Comparison of ENCODE assay signal across 16 cellular contexts in genomic region chr1:24411963-24412362, GRCh38. TPM values are rescaled to one million over a fixed set of nuclear protein-coding genes. Genes with fewer than 3 reads are reported as not detected.
DNase-seq lines count a peak whose midpoint lies in the region; TF ChIP-seq lines count a peak whose summit lies in the region.
"Had no signal": no experiment of that assay in that cellular context is flagged by ENCODE, and none has a peak within 500 bp of the region (broad histone marks: within the 10 kb centered on the region; RNA-seq: fewer than 3 reads in every experiment).

No MANE protein-coding gene starts in this region.

- peaks cover 28% of the 10 kb centered on the region for H3K4me1 Mint-ChIP-seq in MCF 10A (ENCODE audit: insufficient read depth, unreplicated experiment)
- H3K4me1 Mint-ChIP-seq in CD8-positive, alpha-beta memory T cell = peaks cover 30 to 49% (median 43%) of the 10 kb centered on the region in 3 donors

- no peak overlapping the region for H3K27ac ChIP-seq in breast epithelium
- peak overlapping the region; percentile 66 for H3K27ac ChIP-seq in colonic mucosa
- H3K27ac ChIP-seq in substantia nigra (ENCODE audit: low read depth, low read length, poor library complexity, severe bottlenecking) = no peak overlapping the region
- no peak overlapping the region for H3K27ac ChIP-seq in CD8-positive, alpha-beta memory T cell (ENCODE audit: low read depth, low read length)
- H3K27ac ChIP-seq: coronary artery, prostate gland, SJCRH30 had no signal

- intact Hi-C loops in MCF 10A (cut with micrococcal nuclease) (no loop called here), breast epithelium (cut with DNase I; ENCODE audit: low total_unique reads) (no loop called here), colonic mucosa (cut with DNase I) (no loop called here), cardiac septum (cut with DNase I) (no loop called here)

- no peaks in the 10 kb centered on the region for H3K27me3 Mint-ChIP-seq in MCF 10A (ENCODE audit: insufficient read depth, unreplicated experiment)
- no peaks in the 10 kb centered on the region for H3K27me3 Mint-ChIP-seq in CD8-positive, alpha-beta memory T cell

- TF ChIP-seq CTCF in MCF 10A (IDR thresholded peaks at IDR 0.05; ENCODE audit: unreplicated experiment) = no peak
- TF ChIP-seq CTCF in breast epithelium (IDR thresholded peaks at IDR 0.05) = no peak
- no peak for TF ChIP-seq CTCF in colonic mucosa (IDR thresholded peaks at IDR 0.05)

- peaks cover 5% of the 10 kb centered on the region for H3K36me3 Mint-ChIP-seq in MCF 10A (ENCODE audit: insufficient read depth, unreplicated experiment)
- H3K36me3 Mint-ChIP-seq in CD8-positive, alpha-beta memory T cell = peaks cover 0 to 11% (median 6%) of the 10 kb centered on the region in 3 donors

- no peaks in the 10 kb centered on the region for H3K9me3 Mint-ChIP-seq in MCF 10A (ENCODE audit: unreplicated experiment)
- H3K9me3 Mint-ChIP-seq in CD8-positive, alpha-beta memory T cell = no peaks in the 10 kb centered on the region

- no peak for DNase-seq in MCF 10A (ENCODE audit: unreplicated experiment)
- DNase-seq in breast epithelium (ENCODE audit: low spot score in 2 of 2) = no peak
- peak; percentile 87 for DNase-seq in RKO (ENCODE audit: low spot score)
- no peak for DNase-seq in colonic mucosa
- DNase-seq in substantia nigra (lab: John Stamatoyannopoulos, UW) = no peak
- DNase-seq in CD8-positive, alpha-beta memory T cell = no peak
- DNase-seq in cardiac septum (ENCODE audit: low spot score) = no peak
- no peak for DNase-seq in LoVo (ENCODE audit: low spot score)
- DNase-seq: activated naive CD4-positive, alpha-beta T cell treated with Interleukin-2 at 50 U/mL for 16 hours; GDM1; NCI-H1436 treated with DMSO at 0.1 percent for 48 hours; NCI-H524 treated with DMSO at 0.1 percent for 48 hours; SJCRH30; stimulated activated naive CD4-positive, alpha-beta T cell treated with Interleukin-2 at 50 U/mL for 16 hours had no signal

- H3K4me3 Mint-ChIP-seq in MCF 10A (ENCODE audit: unreplicated experiment) = peak overlapping the region; percentile 26
- H3K4me3 Mint-ChIP-seq in CD8-positive, alpha-beta memory T cell = peak overlapping the region in 2 of 7 donors; percentile 8 to 38

- H3K27me3 ChIP-seq in breast epithelium (no peaks in the 10 kb centered on the region), colonic mucosa (no peaks in the 10 kb centered on the region)
- H3K27me3 ChIP-seq in CD8-positive, alpha-beta memory T cell (ENCODE audit: insufficient read depth, low read length, poor library complexity, severe bottlenecking) = no peaks in the 10 kb centered on the region
- H3K27me3 ChIP-seq: SJCRH30 had no signal

- no peaks in the 10 kb centered on the region for H3K36me3 ChIP-seq in breast epithelium
- H3K36me3 ChIP-seq in colonic mucosa = no peaks in the 10 kb centered on the region
- H3K36me3 ChIP-seq in CD8-positive, alpha-beta memory T cell (ENCODE audit: insufficient read depth, low read length) = peaks cover 3% of the 10 kb centered on the region
- H3K36me3 ChIP-seq: prostate gland, SJCRH30 had no signal

- no peak for TF ChIP-seq POLR2A in breast epithelium (IDR thresholded peaks at IDR 0.05)

- H3K27ac Mint-ChIP-seq in MCF 10A (ENCODE audit: low read depth, unreplicated experiment) = peak overlapping the region; percentile 97
- H3K27ac Mint-ChIP-seq in CD8-positive, alpha-beta memory T cell = peak overlapping the region in 1 of 8 donors; percentile 74

- no peaks in the 10 kb centered on the region for H3K9me3 ChIP-seq in breast epithelium
- H3K9me3 ChIP-seq in colonic mucosa = no peaks in the 10 kb centered on the region
- no peaks in the 10 kb centered on the region for H3K9me3 ChIP-seq in CD8-positive, alpha-beta memory T cell (ENCODE audit: low read length)
- H3K9me3 ChIP-seq: prostate gland, SJCRH30 had no signal

- CTCF ChIA-PET in MCF 10A (lab: Yijun Ruan, JAX) = interaction anchor here (0.5 to 5.2 kb wide), 5 partner anchors 10 to 916 kb away, joined by 4 to 57 read pairs (median 6); no protein-coding TSS in a partner anchor
- CTCF ChIA-PET in CD8-positive, alpha-beta memory T cell (lab: Charles Lee) = interaction anchor here (1.5 to 6.3 kb wide), 2 partner anchors 21 to 174 kb away, joined by 6 to 76 read pairs; no protein-coding TSS in a partner anchor

- BruUV-seq in MCF 10A (replicated peaks; lab: Mats Ljungman, UMichigan) = no TSS peak

- H3K4me3 ChIP-seq in breast epithelium (no peak overlapping the region), colonic mucosa (no peak overlapping the region)
- no peak overlapping the region for H3K4me3 ChIP-seq in CD8-positive, alpha-beta memory T cell (ENCODE audit: low read length)
- H3K4me3 ChIP-seq: coronary artery, SJCRH30 had no signal

- POLR2A ChIA-PET in MCF 10A (lab: Yijun Ruan, JAX) = interaction anchor here (1.3 to 8.3 kb wide), 8 partner anchors 9 to 232 kb away, joined by 5 to 86 read pairs (median 8); partner anchors contain the start of genes GRHL3 and SRRM1
- POLR2A ChIA-PET in CD8-positive, alpha-beta memory T cell (lab: Charles Lee) = interaction anchor here (0.6 kb wide), 1 partner anchor 129 kb away, joined by 3 read pairs; no protein-coding TSS in a partner anchor

- peak overlapping the region in 1 of 2 donors; percentile 21 for H3K9ac ChIP-seq in colonic mucosa (ENCODE audit: low read depth in 2 of 2, low read length in 2 of 2)

- H3K4me1 ChIP-seq in breast epithelium (peaks cover under 1 to 5% of the 10 kb centered on the region in 2 donors), colonic mucosa (peaks cover 4% of the 10 kb centered on the region)
- H3K4me1 ChIP-seq in CD8-positive, alpha-beta memory T cell (ENCODE audit: insufficient read depth, low read length) = peaks cover 29% of the 10 kb centered on the region
- H3K4me1 ChIP-seq: prostate gland, SJCRH30 had no signal

RNA-seq across cellular contexts. Expression of gene STPG1, which starts 1.6 kb away (rescaled TPM):
- total RNA-seq in MCF 10A (2022) (18.6 and 19.7 TPM in 2 replicates), breast epithelium (1 to 10 TPM; 3.6 to 6.9 (median 4.6) TPM), colonic mucosa (10 to 100 TPM; 13.6 to 18.4 TPM), cardiac septum (5.2 TPM)
- 1 to 10 TPM; 5.1 to 5.6 TPM for total RNA-seq in CD8-positive, alpha-beta memory T cell
- 4.9 TPM for polyA plus RNA-seq in CD8-positive, alpha-beta memory T cell
- total RNA-seq: SJCRH30 had no signal

RNA-seq across cellular contexts. Expression of gene NIPAL3, which starts 3.6 kb away (rescaled TPM):
- total RNA-seq in MCF 10A (2022) (47.7 and 55.8 TPM in 2 replicates), breast epithelium (10 to 100 TPM; 13.4 to 67.6 (median 28.5) TPM), colonic mucosa (10 to 100 TPM; 41.3 to 45.2 TPM), cardiac septum (21.3 TPM)
- 10 to 100 TPM; 31.3 to 33.2 TPM for total RNA-seq in CD8-positive, alpha-beta memory T cell
- polyA plus RNA-seq in CD8-positive, alpha-beta memory T cell = 55.5 TPM
- total RNA-seq: SJCRH30 had no signal
